In the genomic region with DNA sequence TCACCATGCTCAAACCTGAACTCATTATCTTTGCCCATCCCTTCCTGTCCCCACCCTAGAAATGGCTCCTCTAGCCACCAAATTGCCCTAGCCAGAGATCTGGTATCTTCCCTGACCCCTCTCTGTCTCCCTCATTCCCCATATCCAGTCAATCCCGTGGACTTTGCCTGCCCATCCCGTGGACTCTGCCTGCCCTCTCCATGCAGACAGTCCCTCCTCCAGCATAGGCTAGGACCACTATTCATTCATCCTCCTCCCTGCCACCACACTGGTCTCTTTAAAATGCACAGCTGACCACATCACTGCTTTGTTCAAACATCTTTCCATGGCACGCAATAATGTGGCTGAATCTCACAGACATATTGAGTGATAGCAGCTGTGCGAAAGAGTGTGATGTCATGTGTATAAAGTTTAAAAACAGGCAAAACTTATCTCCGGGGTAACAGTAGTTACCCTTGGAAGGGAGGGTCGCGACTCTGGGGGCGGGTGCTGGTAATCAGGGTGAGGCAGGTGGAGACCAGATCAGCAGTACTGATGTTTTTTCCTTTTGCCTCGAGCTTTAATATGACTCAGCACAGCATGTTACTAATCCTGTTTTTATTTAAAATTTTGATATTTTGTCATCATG, we compare ENCODE assay signal across 1 cellular context.
TF ChIP-seq lines count a peak whose summit lies in the region.

No MANE protein-coding gene starts in this region.

TF ChIP-seq in HepG2, 621 proteins besides CTCF, POLR2A, EP300 and RAD21 (continued from another document):
- TF ChIP-seq, protein P1, sequence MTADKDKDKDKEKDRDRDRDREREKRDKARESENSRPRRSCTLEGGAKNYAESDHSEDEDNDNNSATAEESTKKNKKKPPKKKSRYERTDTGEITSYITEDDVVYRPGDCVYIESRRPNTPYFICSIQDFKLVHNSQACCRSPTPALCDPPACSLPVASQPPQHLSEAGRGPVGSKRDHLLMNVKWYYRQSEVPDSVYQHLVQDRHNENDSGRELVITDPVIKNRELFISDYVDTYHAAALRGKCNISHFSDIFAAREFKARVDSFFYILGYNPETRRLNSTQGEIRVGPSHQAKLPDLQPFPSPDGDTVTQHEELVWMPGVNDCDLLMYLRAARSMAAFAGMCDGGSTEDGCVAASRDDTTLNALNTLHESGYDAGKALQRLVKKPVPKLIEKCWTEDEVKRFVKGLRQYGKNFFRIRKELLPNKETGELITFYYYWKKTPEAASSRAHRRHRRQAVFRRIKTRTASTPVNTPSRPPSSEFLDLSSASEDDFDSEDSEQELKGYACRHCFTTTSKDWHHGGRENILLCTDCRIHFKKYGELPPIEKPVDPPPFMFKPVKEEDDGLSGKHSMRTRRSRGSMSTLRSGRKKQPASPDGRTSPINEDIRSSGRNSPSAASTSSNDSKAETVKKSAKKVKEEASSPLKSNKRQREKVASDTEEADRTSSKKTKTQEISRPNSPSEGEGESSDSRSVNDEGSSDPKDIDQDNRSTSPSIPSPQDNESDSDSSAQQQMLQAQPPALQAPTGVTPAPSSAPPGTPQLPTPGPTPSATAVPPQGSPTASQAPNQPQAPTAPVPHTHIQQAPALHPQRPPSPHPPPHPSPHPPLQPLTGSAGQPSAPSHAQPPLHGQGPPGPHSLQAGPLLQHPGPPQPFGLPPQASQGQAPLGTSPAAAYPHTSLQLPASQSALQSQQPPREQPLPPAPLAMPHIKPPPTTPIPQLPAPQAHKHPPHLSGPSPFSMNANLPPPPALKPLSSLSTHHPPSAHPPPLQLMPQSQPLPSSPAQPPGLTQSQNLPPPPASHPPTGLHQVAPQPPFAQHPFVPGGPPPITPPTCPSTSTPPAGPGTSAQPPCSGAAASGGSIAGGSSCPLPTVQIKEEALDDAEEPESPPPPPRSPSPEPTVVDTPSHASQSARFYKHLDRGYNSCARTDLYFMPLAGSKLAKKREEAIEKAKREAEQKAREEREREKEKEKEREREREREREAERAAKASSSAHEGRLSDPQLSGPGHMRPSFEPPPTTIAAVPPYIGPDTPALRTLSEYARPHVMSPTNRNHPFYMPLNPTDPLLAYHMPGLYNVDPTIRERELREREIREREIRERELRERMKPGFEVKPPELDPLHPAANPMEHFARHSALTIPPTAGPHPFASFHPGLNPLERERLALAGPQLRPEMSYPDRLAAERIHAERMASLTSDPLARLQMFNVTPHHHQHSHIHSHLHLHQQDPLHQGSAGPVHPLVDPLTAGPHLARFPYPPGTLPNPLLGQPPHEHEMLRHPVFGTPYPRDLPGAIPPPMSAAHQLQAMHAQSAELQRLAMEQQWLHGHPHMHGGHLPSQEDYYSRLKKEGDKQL (CRISPR knock-in tag; IDR thresholded peaks at IDR 0.05; ENCODE audit: low read depth) = no peak
- TF ChIP-seq, protein P2, sequence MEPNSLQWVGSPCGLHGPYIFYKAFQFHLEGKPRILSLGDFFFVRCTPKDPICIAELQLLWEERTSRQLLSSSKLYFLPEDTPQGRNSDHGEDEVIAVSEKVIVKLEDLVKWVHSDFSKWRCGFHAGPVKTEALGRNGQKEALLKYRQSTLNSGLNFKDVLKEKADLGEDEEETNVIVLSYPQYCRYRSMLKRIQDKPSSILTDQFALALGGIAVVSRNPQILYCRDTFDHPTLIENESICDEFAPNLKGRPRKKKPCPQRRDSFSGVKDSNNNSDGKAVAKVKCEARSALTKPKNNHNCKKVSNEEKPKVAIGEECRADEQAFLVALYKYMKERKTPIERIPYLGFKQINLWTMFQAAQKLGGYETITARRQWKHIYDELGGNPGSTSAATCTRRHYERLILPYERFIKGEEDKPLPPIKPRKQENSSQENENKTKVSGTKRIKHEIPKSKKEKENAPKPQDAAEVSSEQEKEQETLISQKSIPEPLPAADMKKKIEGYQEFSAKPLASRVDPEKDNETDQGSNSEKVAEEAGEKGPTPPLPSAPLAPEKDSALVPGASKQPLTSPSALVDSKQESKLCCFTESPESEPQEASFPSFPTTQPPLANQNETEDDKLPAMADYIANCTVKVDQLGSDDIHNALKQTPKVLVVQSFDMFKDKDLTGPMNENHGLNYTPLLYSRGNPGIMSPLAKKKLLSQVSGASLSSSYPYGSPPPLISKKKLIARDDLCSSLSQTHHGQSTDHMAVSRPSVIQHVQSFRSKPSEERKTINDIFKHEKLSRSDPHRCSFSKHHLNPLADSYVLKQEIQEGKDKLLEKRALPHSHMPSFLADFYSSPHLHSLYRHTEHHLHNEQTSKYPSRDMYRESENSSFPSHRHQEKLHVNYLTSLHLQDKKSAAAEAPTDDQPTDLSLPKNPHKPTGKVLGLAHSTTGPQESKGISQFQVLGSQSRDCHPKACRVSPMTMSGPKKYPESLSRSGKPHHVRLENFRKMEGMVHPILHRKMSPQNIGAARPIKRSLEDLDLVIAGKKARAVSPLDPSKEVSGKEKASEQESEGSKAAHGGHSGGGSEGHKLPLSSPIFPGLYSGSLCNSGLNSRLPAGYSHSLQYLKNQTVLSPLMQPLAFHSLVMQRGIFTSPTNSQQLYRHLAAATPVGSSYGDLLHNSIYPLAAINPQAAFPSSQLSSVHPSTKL (CRISPR knock-in tag; IDR thresholded peaks at IDR 0.05) = 0 out of 2 replicates have a peak, but pooled peaks have one; percentile 9
- TF ChIP-seq, protein P3, sequence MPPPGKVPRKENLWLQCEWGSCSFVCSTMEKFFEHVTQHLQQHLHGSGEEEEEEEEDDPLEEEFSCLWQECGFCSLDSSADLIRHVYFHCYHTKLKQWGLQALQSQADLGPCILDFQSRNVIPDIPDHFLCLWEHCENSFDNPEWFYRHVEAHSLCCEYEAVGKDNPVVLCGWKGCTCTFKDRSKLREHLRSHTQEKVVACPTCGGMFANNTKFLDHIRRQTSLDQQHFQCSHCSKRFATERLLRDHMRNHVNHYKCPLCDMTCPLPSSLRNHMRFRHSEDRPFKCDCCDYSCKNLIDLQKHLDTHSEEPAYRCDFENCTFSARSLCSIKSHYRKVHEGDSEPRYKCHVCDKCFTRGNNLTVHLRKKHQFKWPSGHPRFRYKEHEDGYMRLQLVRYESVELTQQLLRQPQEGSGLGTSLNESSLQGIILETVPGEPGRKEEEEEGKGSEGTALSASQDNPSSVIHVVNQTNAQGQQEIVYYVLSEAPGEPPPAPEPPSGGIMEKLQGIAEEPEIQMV (CRISPR knock-in tag; IDR thresholded peaks at IDR 0.05; ENCODE audit: low read depth) = no peak
- TF ChIP-seq RARA (CRISPR knock-in tag; IDR thresholded peaks at IDR 0.05) (peak; percentile 43), ZNF12 (CRISPR knock-in tag; IDR thresholded peaks at IDR 0.05) (no peak)
